In the genomic region with DNA sequence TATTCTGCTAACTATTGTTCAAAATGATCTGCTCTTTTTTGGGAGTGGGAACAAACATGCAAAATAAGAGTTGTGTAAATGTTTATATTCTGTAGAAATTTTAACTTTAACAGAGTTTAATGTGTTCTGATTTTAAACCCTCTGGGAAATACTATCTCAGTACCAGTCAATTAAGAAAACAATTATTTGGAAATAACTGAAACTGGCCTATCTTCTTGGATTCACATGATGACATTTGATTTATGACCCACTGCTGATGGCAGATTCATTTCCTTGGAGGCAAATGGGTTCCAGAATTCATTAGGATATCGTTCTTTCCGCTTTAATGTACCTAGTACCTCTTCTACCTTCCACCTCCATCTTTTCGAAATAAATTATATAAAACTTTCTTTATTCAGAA, we compare ENCODE assay signal across 20 cellular contexts. TPM values are rescaled to one million over a fixed set of nuclear protein-coding genes. Genes with fewer than 3 reads are reported as not detected.
DNase-seq lines count a peak whose midpoint lies in the region; ATAC-seq, FAIRE-seq and TF ChIP-seq lines count a peak whose summit lies in the region.
"Had no signal": no experiment of that assay in that cellular context is flagged by ENCODE, and none has a peak within 500 bp of the region (broad histone marks: within the 10 kb centered on the region; RNA-seq: fewer than 3 reads in every experiment).

No MANE protein-coding gene starts in this region.

- H3K36me3 Mint-ChIP-seq in activated naive CD8-positive, alpha-beta T cell treated with anti-CD3 and anti-CD28 coated beads for 36 hours: no peaks in the 10 kb centered on the region
- H3K36me3 Mint-ChIP-seq: CD14-positive monocyte, IgD-negative memory B cell had no signal

- H3K4me1 ChIP-seq in SK-N-SH (ENCODE audit: control insufficient read depth in 1 of 2, insufficient read depth in 2 of 2, low read depth in 1 of 2, low read length in 1 of 2) (peaks cover 7 to 21% of the 10 kb centered on the region in 2 experiments; a peak in 3 of 4 replicates), Karpas-422 (ENCODE audit: low read length) (peaks cover 48% of the 10 kb centered on the region), K562 (replicated peaks in 1 of 2; ENCODE audit: control insufficient read depth in 2 of 2, insufficient read depth in 2 of 2, low read length in 2 of 2) (peaks cover 5 to 6% of the 10 kb centered on the region in 2 experiments; a peak in 4 of 5 replicates)

- no peak for TF ChIP-seq POLR2A in K562 (conservative IDR thresholded peaks at IDR 0.05)

- peaks cover 8% of the 10 kb centered on the region for H3F3A ChIP-seq in SK-N-SH (replicated peaks; ENCODE audit: insufficient read depth)
- H3F3A ChIP-seq in neural cell (ENCODE audit: insufficient read depth, low read length, poor library complexity, severe bottlenecking): no peaks in the 10 kb centered on the region

- TF ChIP-seq EP300 in SK-N-SH (IDR thresholded peaks at IDR 0.05; ENCODE audit: borderline replicate concordance in 1 of 2, low read depth in 1 of 2, low read length in 1 of 2) (no peak), K562 (IDR thresholded peaks at IDR 0.05; ENCODE audit: low read length) (no peak), neural cell (conservative IDR thresholded peaks at IDR 0.05; ENCODE audit: poor library complexity, severe bottlenecking) (no peak)

- TF ChIP-seq CTCF in SK-N-SH (IDR thresholded peaks at IDR 0.05) (no peak), K562 (IDR thresholded peaks at IDR 0.05 in 2 of 3, conservative IDR thresholded peaks at IDR 0.05 in 1 of 3; ENCODE audit: insufficient read depth in 2 of 3, low read depth in 1 of 3, low read length in 3 of 3) (no peak), neural cell (IDR thresholded peaks at IDR 0.05; ENCODE audit: poor library complexity, severe bottlenecking) (no peak)

- DNase-seq in SK-N-SH (no peak), Karpas-422 (no peak), K562 (ENCODE audit: extremely low read depth in 1 of 4, low spot score in 3 of 4) (no peak), NCI-H1092 treated with DMSO at 0.1 percent for 48 hours (lab: John Stamatoyannopoulos, UW) (no peak), RCC 7860 (ENCODE audit: low spot score) (no peak)
- DNase-seq in activated naive CD8-positive, alpha-beta T cell treated with anti-CD3 and anti-CD28 coated beads for 36 hours: no peak
- DNase-seq: CD4-positive, alpha-beta memory T cell; DMS153; DMS79; GDM1; H9 had no signal

- H3K27me3 ChIP-seq in SK-N-SH (ENCODE audit: insufficient read depth) (no peaks in the 10 kb centered on the region), Karpas-422 (ENCODE audit: low read length) (no peaks in the 10 kb centered on the region), K562 (ENCODE audit: control insufficient read depth in 2 of 2, insufficient read depth in 2 of 2, low read length in 2 of 2) (no peaks in the 10 kb centered on the region), neural cell (ENCODE audit: insufficient read depth, low read depth, low read length) (no peaks in the 10 kb centered on the region)
- H3K27me3 ChIP-seq: BLaER1 had no signal

- no peak overlapping the region for H3K4me3 ChIP-seq in SK-N-SH (ENCODE audit: low read depth in 2 of 2, low read length in 1 of 2)
- H3K4me3 ChIP-seq in Karpas-422 (ENCODE audit: low read length): no peak overlapping the region
- H3K4me3 ChIP-seq in K562: no peak overlapping the region
- no peak overlapping the region for H3K4me3 ChIP-seq in neural cell (ENCODE audit: low read length)
- H3K4me3 ChIP-seq: A549, BLaER1 had no signal

- H3K9me3 ChIP-seq in SK-N-SH (no peaks in the 10 kb centered on the region), Karpas-422 (ENCODE audit: low read length) (no peaks in the 10 kb centered on the region), K562 (replicated peaks; ENCODE audit: control insufficient read depth, insufficient read depth, low read depth, low read length) (no peaks in the 10 kb centered on the region), neural cell (ENCODE audit: low read length) (no peaks in the 10 kb centered on the region)
- H3K9me3 ChIP-seq: A549, BLaER1 had no signal

- H3K79me2 ChIP-seq in SK-N-SH (ENCODE audit: insufficient read depth): peaks cover 88% of the 10 kb centered on the region
- H3K79me2 ChIP-seq in Karpas-422 (ENCODE audit: low read length): peaks cover 98% of the 10 kb centered on the region
- H3K79me2 ChIP-seq in K562 (ENCODE audit: control insufficient read depth, insufficient read depth, low read length): peaks cover 48% of the 10 kb centered on the region
- H3K79me2 ChIP-seq in neural cell (replicated peaks; ENCODE audit: insufficient read depth, low read length): peaks cover 63% of the 10 kb centered on the region

- 94% methylated on average over 3 of the region's 3 CpGs for WGBS in SK-N-SH (ENCODE audit: low lambda C conversion rate)
- WGBS in K562 (ENCODE audit: insufficient coverage, low coverage, missing lambda C conversion rate): 67% methylated on average over 3 of the region's 3 CpGs

- intact Hi-C loops in K562 (cut with micrococcal nuclease): loop anchor here (10.0 kb wide), 2 partner anchors 377 to 677 kb away; no protein-coding TSS in a partner anchor

- BruUV-seq in K562 (replicated peaks; lab: Mats Ljungman, UMichigan): no TSS peak

- H3K36me3 ChIP-seq in SK-N-SH (replicated peaks in 1 of 2; ENCODE audit: control insufficient read depth in 1 of 2, insufficient read depth in 2 of 2, low read length in 1 of 2): peaks cover 0 to 4% of the 10 kb centered on the region in 2 experiments
- H3K36me3 ChIP-seq in Karpas-422 (ENCODE audit: insufficient read depth, low read length): peaks cover 6% of the 10 kb centered on the region; the same call in 1 of the 2 replicates
- no peaks in the 10 kb centered on the region for H3K36me3 ChIP-seq in K562 (ENCODE audit: control insufficient read depth, insufficient read depth, low read length)
- no peaks in the 10 kb centered on the region for H3K36me3 ChIP-seq in neural cell (ENCODE audit: insufficient read depth, low read length)
- H3K36me3 ChIP-seq: BLaER1 had no signal

- CTCF ChIA-PET in SK-N-SH (lab: Yijun Ruan, JAX) (no interaction called here), K562 (lab: Yijun Ruan, JAX; ENCODE audit: low intra/inter-chr PET ratio) (no interaction called here)

- H3K9me3 Mint-ChIP-seq in activated naive CD8-positive, alpha-beta T cell treated with anti-CD3 and anti-CD28 coated beads for 36 hours: no peaks in the 10 kb centered on the region
- H3K9me3 Mint-ChIP-seq: CD14-positive monocyte; CD4-positive, alpha-beta memory T cell; H9; IgD-negative memory B cell had no signal

- in situ Hi-C loops in K562 (cut with MboI): loop anchor here (10.0 kb wide), 2 partner anchors 367 to 617 kb away; a partner anchor contains a TSS

- H3K4me2 ChIP-seq in SK-N-SH (no peak overlapping the region), Karpas-422 (ENCODE audit: low read depth, low read length, poor library complexity, severe bottlenecking) (no peak overlapping the region), K562 (ENCODE audit: insufficient read depth, low read length) (no peak overlapping the region), neural cell (ENCODE audit: low read length) (peak overlapping the region; percentile 15)
- H3K4me2 ChIP-seq: A549, BLaER1 had no signal

- no peak overlapping the region for H3K27ac Mint-ChIP-seq in activated naive CD8-positive, alpha-beta T cell treated with anti-CD3 and anti-CD28 coated beads for 36 hours
- H3K27ac Mint-ChIP-seq: CD14-positive monocyte; CD4-positive, alpha-beta memory T cell; H9; IgD-negative memory B cell had no signal

- H2AFZ ChIP-seq in SK-N-SH (ENCODE audit: low read depth) (no peak overlapping the region), Karpas-422 (ENCODE audit: low read length) (no peak overlapping the region), K562 (ENCODE audit: low read depth, low read length) (no peak overlapping the region), neural cell (ENCODE audit: low read depth, low read length) (no peak overlapping the region)

- peaks cover 31% of the 10 kb centered on the region for H3K4me1 Mint-ChIP-seq in activated naive CD8-positive, alpha-beta T cell treated with anti-CD3 and anti-CD28 coated beads for 36 hours

- H3K27ac ChIP-seq in SK-N-SH (ENCODE audit: low read depth in 2 of 2, low read length in 1 of 2): no peak overlapping the region
- H3K27ac ChIP-seq in Karpas-422 (ENCODE audit: low read length): peak overlapping the region; percentile 1; the same call in 1 of the 2 replicates
- no peak overlapping the region for H3K27ac ChIP-seq in K562 (ENCODE audit: extremely low read depth, low read depth, low read length)
- no peak overlapping the region for H3K27ac ChIP-seq in neural cell (ENCODE audit: low read length)
- H3K27ac ChIP-seq: 22Rv1, A549, BLaER1 had no signal

- no peak for TF ChIP-seq RAD21 in SK-N-SH (IDR thresholded peaks at IDR 0.05; ENCODE audit: low read length)
- TF ChIP-seq RAD21 in K562 (CRISPR knock-in tag; conservative IDR thresholded peaks at IDR 0.05 in 1 of 2, IDR thresholded peaks at IDR 0.05 in 1 of 2): no peak
- TF ChIP-seq RAD21 in neural cell (conservative IDR thresholded peaks at IDR 0.05): no peak

- POLR2A ChIA-PET in SK-N-SH (lab: Yijun Ruan, JAX): no interaction called here
- POLR2A ChIA-PET in K562 (lab: Yijun Ruan, JAX): no interaction called here

- FAIRE-seq in K562 (lab: Jason Lieb, UNC) (no peak), RCC 7860 (lab: Jason Lieb, UNC) (no peak)
- FAIRE-seq: A549, GM19239, H1 had no signal

- H3K9me1 ChIP-seq in K562 (ENCODE audit: control insufficient read depth, insufficient read depth, low read length): no peaks in the 10 kb centered on the region

- H3K27me3 Mint-ChIP-seq in activated naive CD8-positive, alpha-beta T cell treated with anti-CD3 and anti-CD28 coated beads for 36 hours: no peaks in the 10 kb centered on the region
- H3K27me3 Mint-ChIP-seq: CD4-positive, alpha-beta memory T cell; IgD-negative memory B cell had no signal

- H3K9ac ChIP-seq in SK-N-SH: no peak overlapping the region
- H3K9ac ChIP-seq in Karpas-422 (ENCODE audit: low read length): no peak overlapping the region
- H3K9ac ChIP-seq in K562 (ENCODE audit: insufficient read depth in 1 of 2, low read depth in 2 of 2, low read length in 2 of 2): no peak overlapping the region
- H3K9ac ChIP-seq in neural cell (ENCODE audit: low read length): no peak overlapping the region
- H3K9ac ChIP-seq: BLaER1 had no signal

- H4K20me1 ChIP-seq in SK-N-SH (ENCODE audit: insufficient read depth) (peaks cover 31% of the 10 kb centered on the region; the same call in 1 of the 2 replicates), Karpas-422 (ENCODE audit: insufficient read depth, low read depth, low read length) (peaks cover 16% of the 10 kb centered on the region), K562 (replicated peaks; ENCODE audit: control insufficient read depth, insufficient read depth, low read length) (0 out of 2 replicates have a peak, but pooled peaks cover 4% of the 10 kb centered on the region), neural cell (ENCODE audit: insufficient read depth) (no peaks in the 10 kb centered on the region)

- no peak overlapping the region for H3K4me3 Mint-ChIP-seq in activated naive CD8-positive, alpha-beta T cell treated with anti-CD3 and anti-CD28 coated beads for 36 hours
- H3K4me3 Mint-ChIP-seq: CD14-positive monocyte; CD4-positive, alpha-beta memory T cell; H9; IgD-negative memory B cell had no signal

- H3K9me2 ChIP-seq in SK-N-SH (no peaks in the 10 kb centered on the region), Karpas-422 (replicated peaks; ENCODE audit: insufficient read depth, low read length) (no peaks in the 10 kb centered on the region), neural cell (ENCODE audit: insufficient read depth, low read length) (no peaks in the 10 kb centered on the region)

- ATAC-seq in SK-N-SH treated with all-trans-retinoic acid at 6 μM for 48 hours (no peak), K562 (no peak)
- ATAC-seq: A549 had no signal

RNA-seq across cellular contexts. Expression of a gene that starts 5.5 kb away (rescaled TPM):
- 8.9 and 9.7 TPM in 2 replicates for polyA plus RNA-seq in SK-N-SH (2012; rRNA removed)
- 6.1 and 6.8 TPM in 2 replicates for polyA plus RNA-seq in SK-N-SH (2012; cell fraction: cytosol; rRNA removed)
- 12.6 and 16.1 TPM in 2 replicates for polyA plus RNA-seq in SK-N-SH (2012; cell fraction: nucleus; rRNA removed)
- 56.3 and 64.8 TPM in 2 replicates for total RNA-seq in Karpas-422 (2014; rRNA removed; shearing (Covaris generic); ENCODE audit: low replicate concordance)
- total RNA-seq in K562 (2011; cell fraction: chromatin; rRNA removed; ENCODE audit: low replicate concordance): 9.4 and 10.0 TPM in 2 replicates
- total RNA-seq in K562 (2011; cell fraction: nucleolus; rRNA removed): 5.4 and 5.8 TPM in 2 replicates
- 6.8 and 6.9 TPM in 2 replicates for total RNA-seq in K562 (2011; cell fraction: nucleoplasm; rRNA removed)
- total RNA-seq in K562 (2014; rRNA removed): 3.4 and 4.1 TPM in 2 replicates
- 3.7 and 3.8 TPM in 2 replicates for total RNA-seq in K562 (2014; rRNA removed; fragmentation: Illumina TruSeq; extraction: Trizol)
- total RNA-seq in K562 (2015; rRNA removed; fragmentation: Illumina TruSeq; extraction: Trizol): 4.5 and 4.8 TPM in 2 replicates
- total RNA-seq in K562 (2021): 6.4 and 11.3 TPM in 2 replicates
- 7.3 and 10.3 TPM in 2 replicates for polyA plus RNA-seq in K562 (2011; rRNA removed)
- 7.6 and 7.8 TPM in 2 replicates for polyA plus RNA-seq in K562 (2011; cell fraction: cytosol; rRNA removed)
- 10.9 and 15.0 TPM in 2 replicates for polyA plus RNA-seq in K562 (2011; cell fraction: nucleus; rRNA removed)
- 5.4 and 7.9 TPM in 2 replicates for polyA plus RNA-seq in K562 (2012)
- 9.3 and 11.6 TPM in 2 replicates for polyA plus RNA-seq in K562 (2014; fragmentation: Illumina TruSeq; extraction: Trizol)
- polyA plus RNA-seq in K562 (2014; fragmentation: Nextera tagmentation; extraction: Ambion mirVana): under 1 TPM; 0.74 to 0.77 TPM
- polyA plus RNA-seq in K562 (2014; rRNA removed): 3.2 and 3.3 TPM in 2 replicates
- 7.6 and 13.0 TPM in 2 replicates for polyA minus RNA-seq in K562 (2011; rRNA and poly(A)+ RNA removed)
- polyA minus RNA-seq in K562 (2011; cell fraction: cytosol; rRNA and poly(A)+ RNA removed): 5.2 and 13.6 TPM in 2 replicates
- polyA minus RNA-seq in K562 (2011; cell fraction: nucleus; rRNA and poly(A)+ RNA removed): 5.3 and 7.1 TPM in 2 replicates
- 9.0 and 10.3 TPM in 2 replicates for polyA plus RNA-seq in neural cell
- polyA minus RNA-seq in neural cell: 26.3 and 30.6 TPM in 2 replicates
- total RNA-seq in activated naive CD8-positive, alpha-beta T cell treated with anti-CD3 and anti-CD28 coated beads for 36 hours: 1 to 10 TPM; 5.2 to 8.2 TPM
